11 cellular contexts compared by ENCODE assay signal in genomic region chr5:59021837-59022514, GRCh38.
DNase-seq lines count a peak whose midpoint lies in the region; ATAC-seq and TF ChIP-seq lines count a peak whose summit lies in the region.
"Had no signal": no experiment of that assay in that cellular context is flagged by ENCODE, and none has a peak within 500 bp of the region (broad histone marks: within the 10 kb centered on the region; RNA-seq: fewer than 3 reads in every experiment).

No MANE protein-coding gene starts in this region.

- H3K27me3 Mint-ChIP-seq in CD4-positive, alpha-beta T cell, result no peaks in the 10 kb centered on the region

- H3K4me3 ChIP-seq in lung (no peak overlapping the region), coronary artery (no peak overlapping the region)
- H3K4me3 ChIP-seq: pancreas, Peyer's patch had no signal

- H3K4me1 ChIP-seq in lung (ENCODE audit: control insufficient read depth in 2 of 2, insufficient read depth in 2 of 2, low read length in 2 of 2), result peaks cover 4 to 19% of the 10 kb centered on the region in 2 donors
- H3K4me1 ChIP-seq: pancreas, Peyer's patch had no signal

- no peak overlapping the region for H3K27ac ChIP-seq in CD4-positive, alpha-beta T cell (ENCODE audit: low read depth, low read length)
- H3K27ac ChIP-seq in lung (ENCODE audit: low read depth in 1 of 2, low read length in 1 of 2) (no peak overlapping the region), coronary artery (no peak overlapping the region)
- H3K27ac ChIP-seq: pancreas, Peyer's patch had no signal

- no peak overlapping the region for H3K4me3 Mint-ChIP-seq in CD4-positive, alpha-beta T cell

- H3K36me3 Mint-ChIP-seq in CD4-positive, alpha-beta T cell (ENCODE audit: low read depth), result peaks cover 99% of the 10 kb centered on the region

- POLR2A ChIA-PET in CD4-positive, alpha-beta T cell (lab: Charles Lee), result no interaction called here

- peak in 1 of 10 experiments; percentile 13 for DNase-seq in CD4-positive, alpha-beta T cell
- DNase-seq in Daoy (ENCODE audit: low read depth) (peak; percentile 51), SHP77 treated with DMSO at 0.1 percent for 48 hours (lab: John Stamatoyannopoulos, UW) (peak; percentile 88), lung (ENCODE audit: low spot score) (peak; percentile 42), coronary artery (ENCODE audit: low spot score) (no peak), Ammon's horn (ENCODE audit: low spot score) (no peak)
- DNase-seq: amniotic stem cell, Peyer's patch had no signal

- H3K27me3 ChIP-seq in CD4-positive, alpha-beta T cell (ENCODE audit: control insufficient read depth, insufficient read depth, low read length), result no peaks in the 10 kb centered on the region
- H3K27me3 ChIP-seq in lung (ENCODE audit: control insufficient read depth, insufficient read depth), result no peaks in the 10 kb centered on the region
- H3K27me3 ChIP-seq: pancreas, Peyer's patch had no signal

- TF ChIP-seq CTCF in CD4-positive, alpha-beta T cell (IDR thresholded peaks at IDR 0.05), result no peak
- TF ChIP-seq CTCF in lung (IDR thresholded peaks at IDR 0.05; ENCODE audit: control extremely low read depth, extremely low read depth), result no peak
- no peak for TF ChIP-seq CTCF in coronary artery (IDR thresholded peaks at IDR 0.05)

- peaks cover 69% of the 10 kb centered on the region for H3K4me1 Mint-ChIP-seq in CD4-positive, alpha-beta T cell (ENCODE audit: low read depth)

- H3K9me3 Mint-ChIP-seq in CD4-positive, alpha-beta T cell, result peaks cover under 1% of the 10 kb centered on the region

- intact Hi-C loops in CD4-positive, alpha-beta T cell (cut with DNase I, micrococcal nuclease), result no loop called here

- CTCF ChIA-PET in CD4-positive, alpha-beta T cell (lab: Charles Lee), result no interaction called here

- no peak for ATAC-seq in CD4-positive, alpha-beta T cell (ENCODE audit: poor library complexity)
- no peak for ATAC-seq in lung (ENCODE audit: insufficient read depth, low FRiP score)
- ATAC-seq in GM21825 (IDR thresholded peaks at IDR 0.05; ENCODE audit: unreplicated experiment), result no peak
- ATAC-seq in GM19397 (IDR thresholded peaks at IDR 0.05; ENCODE audit: unreplicated experiment), result no peak

- H3K9me3 ChIP-seq in CD4-positive, alpha-beta T cell (ENCODE audit: control insufficient read depth, low read length), result no peaks in the 10 kb centered on the region
- no peaks in the 10 kb centered on the region for H3K9me3 ChIP-seq in lung (ENCODE audit: control insufficient read depth in 2 of 2, insufficient read depth in 1 of 2, low read length in 1 of 2)
- H3K9me3 ChIP-seq: pancreas, Peyer's patch had no signal

- WGBS in lung, 2 donors, result 74 to 88% methylated on average over 7 of the region's 7 CpGs

- peak overlapping the region; percentile 1 for H3K27ac Mint-ChIP-seq in CD4-positive, alpha-beta T cell

- peaks cover 0 to 4% of the 10 kb centered on the region in 2 donors for H3K36me3 ChIP-seq in lung (ENCODE audit: control insufficient read depth in 2 of 2, insufficient read depth in 2 of 2, low read length in 2 of 2)
- H3K36me3 ChIP-seq: pancreas, Peyer's patch had no signal

Comparison
In these comparisons a context has a peak if more than half of its experiments do, and no peak if none do; other contexts are left out.
1. DNase-seq: peak in Daoy (single experiment), SHP77 treated with DMSO at 0.1 percent for 48 hours (single experiment) and lung (single experiment); none in coronary artery (single experiment) and Ammon's horn (single experiment).